26 cellular contexts compared by ENCODE assay signal in the genomic region with DNA sequence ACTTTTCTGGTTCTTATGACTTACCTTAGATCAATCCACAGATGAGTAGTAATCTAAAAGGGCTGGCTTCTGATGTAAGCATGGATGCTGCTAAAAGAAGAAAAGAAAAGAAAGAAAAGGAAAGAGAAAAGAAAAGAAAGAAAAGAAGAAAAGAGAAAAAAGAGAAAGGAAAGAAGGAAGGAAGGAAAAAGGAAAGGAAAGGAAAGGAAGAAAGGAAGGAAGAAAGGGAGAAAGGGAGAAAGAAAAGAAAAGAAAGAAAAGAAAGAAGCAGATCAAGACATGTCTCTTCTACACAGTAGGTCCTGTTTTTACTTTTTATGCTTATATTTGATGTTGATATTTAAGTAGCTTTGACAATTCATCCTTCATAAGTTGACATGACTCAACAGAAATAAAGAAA.
"Had no signal": no experiment of that assay in that cellular context is flagged by ENCODE, and none has a peak within 500 bp of the region (broad histone marks: within the 10 kb centered on the region; RNA-seq: fewer than 3 reads in every experiment).

No MANE protein-coding gene starts in this region.

- H3K9me3 ChIP-seq: left ventricle myocardium inferior, mucosa of descending colon, ovary, prostate gland, stomach, testis, thyroid gland, transverse colon, upper lobe of right lung had no signal

- H2AFZ ChIP-seq: hepatocyte had no signal

- H3K4me1 ChIP-seq: left ventricle myocardium inferior, prostate gland, testis, thyroid gland, transverse colon, upper lobe of right lung had no signal

- H3K4me1 Mint-ChIP-seq: stimulated activated naive B cell treated with anti-CD40 and anti-IgM and Interleukin-4, amounts not matched to agents 10 μg/mL and 1 μg/mL and 100 μg/mL, for 72 hours had no signal

- H3K36me3 ChIP-seq: left ventricle myocardium inferior, ovary, prostate gland, stomach, thyroid gland, transverse colon, upper lobe of right lung had no signal

- H3K27ac ChIP-seq: hepatocyte, left ventricle myocardium inferior, ovary, prostate gland, skin epidermis, stomach, testis, thyroid gland, transverse colon, upper lobe of right lung had no signal

- H3K27me3 Mint-ChIP-seq: naive thymus-derived CD4-positive, alpha-beta T cell; natural killer cell treated with Interleukin-12 subunit alpha and Interleukin-12 subunit beta and Interleukin-15 and Interleukin-18, amount 100 ng/mL, for 72 hours; stimulated activated naive B cell treated with anti-CD40 and anti-IgM and Interleukin-4, amounts not matched to agents 10 μg/mL and 1 μg/mL and 100 μg/mL, for 72 hours had no signal

- H3K4me3 Mint-ChIP-seq: naive thymus-derived CD4-positive, alpha-beta T cell; natural killer cell treated with Interleukin-12 subunit alpha and Interleukin-12 subunit beta and Interleukin-15 and Interleukin-18, amount 100 ng/mL, for 72 hours; stimulated activated naive B cell treated with anti-CD40 and anti-IgM and Interleukin-4, amounts not matched to agents 10 μg/mL and 1 μg/mL and 100 μg/mL, for 72 hours had no signal

- H3K79me2 ChIP-seq: hepatocyte had no signal

- H3K36me3 Mint-ChIP-seq: natural killer cell treated with Interleukin-12 subunit alpha and Interleukin-12 subunit beta and Interleukin-15 and Interleukin-18, amount 100 ng/mL, for 72 hours; stimulated activated naive B cell treated with anti-CD40 and anti-IgM and Interleukin-4, amounts not matched to agents 10 μg/mL and 1 μg/mL and 100 μg/mL, for 72 hours had no signal

- H3K27ac Mint-ChIP-seq: naive thymus-derived CD4-positive, alpha-beta T cell; natural killer cell treated with Interleukin-12 subunit alpha and Interleukin-12 subunit beta and Interleukin-15 and Interleukin-18, amount 100 ng/mL, for 72 hours; stimulated activated naive B cell treated with anti-CD40 and anti-IgM and Interleukin-4, amounts not matched to agents 10 μg/mL and 1 μg/mL and 100 μg/mL, for 72 hours had no signal

- H3K9me3 Mint-ChIP-seq: naive thymus-derived CD4-positive, alpha-beta T cell; stimulated activated naive B cell treated with anti-CD40 and anti-IgM and Interleukin-4, amounts not matched to agents 10 μg/mL and 1 μg/mL and 100 μg/mL, for 72 hours had no signal

- H3K4me3 ChIP-seq: hepatocyte, left ventricle myocardium inferior, lung, mucosa of descending colon, ovary, prostate gland, skin epidermis, stomach, testis, thyroid gland, transverse colon, upper lobe of right lung had no signal

- H3K4me2 ChIP-seq: hepatocyte had no signal

- H3K27me3 ChIP-seq: hepatocyte, ovary, stomach, testis, thyroid gland, transverse colon, upper lobe of right lung had no signal

- DNase-seq: islet precursor cell; left ventricle myocardium inferior; mesendoderm; midbrain; mucosa of descending colon; naive thymus-derived CD4-positive, alpha-beta T cell; ovary; retina; right cardiac atrium; stimulated activated CD4-positive, alpha-beta T cell treated with anti-CD3 and anti-CD28 coated beads, Interleukin-12 subunit alpha, Interleukin-12 subunit beta, amount 100 ng/mL, for 4 hours; stimulated activated CD4-positive, alpha-beta T cell treated with anti-CD3 and anti-CD28 coated beads, Interleukin-15, amount 100 ng/mL, for 24 hours; stimulated activated CD4-positive, alpha-beta T cell treated with anti-CD3 and anti-CD28 coated beads, Interleukin-2, amount 100 ng/mL, for 24 hours; stimulated activated CD4-positive, alpha-beta T cell treated with anti-CD3 and anti-CD28 coated beads, Interleukin-4, amount 100 ng/mL, for 1 hour; stimulated activated naive B cell treated with anti-CD40 and anti-IgM and Interleukin-4, amounts not matched to agents 10 μg/mL and 1 μg/mL and 100 μg/mL, for 72 hours; stimulated activated naive CD8-positive, alpha-beta T cell treated with anti-CD3 and anti-CD28 coated beads, Interleukin-15, Interleukin-2, amounts not matched to agents 100 U/mL and 50 U/mL, for 24 hours; stomach; testis; thyroid gland; transverse colon; upper lobe of right lung had no signal

- ATAC-seq: mucosa of descending colon; naive thymus-derived CD4-positive, alpha-beta T cell; natural killer cell treated with Interleukin-12 subunit alpha and Interleukin-12 subunit beta and Interleukin-15 and Interleukin-18, amount 100 ng/mL, for 72 hours; right cardiac atrium; sciatic nerve; stimulated activated naive B cell treated with anti-CD40 and anti-IgM and Interleukin-4, amounts not matched to agents 10 μg/mL and 1 μg/mL and 100 μg/mL, for 72 hours; stimulated activated naive CD8-positive, alpha-beta T cell treated with anti-CD3 and anti-CD28 coated beads, Interleukin-15, Interleukin-2, amounts not matched to agents 100 U/mL and 50 U/mL, for 24 hours; upper lobe of right lung had no signal
